Comparison of ENCODE assay signal across 19 cellular contexts in genomic region chr13:25840261-25840660, GRCh38.
"Had no signal": no experiment of that assay in that cellular context is flagged by ENCODE, and none has a peak within 500 bp of the region (broad histone marks: within the 10 kb centered on the region; RNA-seq: fewer than 3 reads in every experiment).

No MANE protein-coding gene starts in this region.

- H3K4me2 ChIP-seq: smooth muscle cell had no signal

- H3K27ac Mint-ChIP-seq: activated CD4-positive, alpha-beta T cell treated with anti-CD3 and anti-CD28 coated beads for 36 hours; activated CD8-positive, alpha-beta T cell treated with anti-CD3 and anti-CD28 coated beads for 36 hours; activated naive CD8-positive, alpha-beta T cell treated with anti-CD3 and anti-CD28 coated beads, Interleukin-2, amount 10 ng/mL, durations not matched to agents 7 days and 5 days; activated T-cell treated with anti-CD3 and anti-CD28 coated beads, Interleukin-2, amount 50 U/mL, for 72 hours; mesothelial cell of epicardium; stimulated activated effector memory CD8-positive, alpha-beta T cell treated with anti-CD3 and anti-CD28 coated beads, Interleukin-12 subunit alpha, Interleukin-12 subunit beta, amount 100 ng/mL, for 72 hours had no signal

- H3K4me1 ChIP-seq: ascending aorta had no signal

- H3K27ac ChIP-seq: ascending aorta, heart left ventricle, thyroid gland, VCaP had no signal

- H3K36me3 ChIP-seq: ascending aorta, heart left ventricle, thyroid gland had no signal

- H3K9me3 ChIP-seq: ascending aorta, heart left ventricle, thyroid gland had no signal

- H3K4me3 Mint-ChIP-seq: activated CD4-positive, alpha-beta T cell treated with anti-CD3 and anti-CD28 coated beads for 36 hours; activated CD8-positive, alpha-beta T cell treated with anti-CD3 and anti-CD28 coated beads for 36 hours; activated naive CD8-positive, alpha-beta T cell treated with anti-CD3 and anti-CD28 coated beads, Interleukin-2, amount 10 ng/mL, durations not matched to agents 7 days and 5 days; activated T-cell treated with anti-CD3 and anti-CD28 coated beads, Interleukin-2, amount 50 U/mL, for 72 hours; mesothelial cell of epicardium; stimulated activated effector memory CD8-positive, alpha-beta T cell treated with anti-CD3 and anti-CD28 coated beads, Interleukin-12 subunit alpha, Interleukin-12 subunit beta, amount 100 ng/mL, for 72 hours had no signal

- DNase-seq: activated CD4-positive, alpha-beta T cell treated with anti-CD3 and anti-CD28 coated beads for 36 hours; activated CD8-positive, alpha-beta memory T cell treated with anti-CD3 and anti-CD28 coated beads, Interleukin-2, amount 50 U/mL, for 4 hours; activated CD8-positive, alpha-beta T cell treated with anti-CD3 and anti-CD28 coated beads for 36 hours; activated gamma-delta T cell treated with Interleukin-2 at 50 U/mL for 16 hours; activated naive CD8-positive, alpha-beta T cell treated with anti-CD3 and anti-CD28 coated beads, Interleukin-2, amount 10 ng/mL, durations not matched to agents 7 days and 5 days; activated T-cell treated with anti-CD3 and anti-CD28 coated beads, Interleukin-2, amount 50 U/mL, for 72 hours; dermis blood vessel endothelial cell; heart left ventricle; kidney; naive thymus-derived CD4-positive, alpha-beta T cell; right cardiac atrium; T1000; thyroid gland had no signal

- H3K4me3 ChIP-seq: ascending aorta, heart left ventricle, smooth muscle cell, thyroid gland had no signal

- FAIRE-seq: kidney, urothelium cell line had no signal

- H3K27me3 ChIP-seq: ascending aorta, thyroid gland had no signal

- H3K4me1 Mint-ChIP-seq: stimulated activated effector memory CD8-positive, alpha-beta T cell treated with anti-CD3 and anti-CD28 coated beads, Interleukin-12 subunit alpha, Interleukin-12 subunit beta, amount 100 ng/mL, for 72 hours had no signal

- H3K9me3 Mint-ChIP-seq: activated CD8-positive, alpha-beta T cell treated with anti-CD3 and anti-CD28 coated beads for 36 hours; activated naive CD8-positive, alpha-beta T cell treated with anti-CD3 and anti-CD28 coated beads, Interleukin-2, amount 10 ng/mL, durations not matched to agents 7 days and 5 days; activated T-cell treated with anti-CD3 and anti-CD28 coated beads, Interleukin-2, amount 50 U/mL, for 72 hours had no signal

- H3K36me3 Mint-ChIP-seq: stimulated activated effector memory CD8-positive, alpha-beta T cell treated with anti-CD3 and anti-CD28 coated beads, Interleukin-12 subunit alpha, Interleukin-12 subunit beta, amount 100 ng/mL, for 72 hours had no signal
